ENCODE assay signal across 16 cellular contexts in genomic region chr1:47772960-47773682, GRCh38.
DNase-seq lines count a peak whose midpoint lies in the region; ATAC-seq and TF ChIP-seq lines count a peak whose summit lies in the region.
"Had no signal": no experiment of that assay in that cellular context is flagged by ENCODE, and none has a peak within 500 bp of the region (broad histone marks: within the 10 kb centered on the region; RNA-seq: fewer than 3 reads in every experiment).

No MANE protein-coding gene starts in this region.

- H2AK5ac ChIP-seq in mesendoderm (ENCODE audit: low read length): no peak overlapping the region

- H3K9me3 ChIP-seq in left ventricle myocardium inferior (replicated peaks) (no peaks in the 10 kb centered on the region), tibial artery (no peaks in the 10 kb centered on the region)

- DNase-seq in Right ventricle myocardium superior (no peak), left ventricle myocardium inferior (no peak), SK-N-DZ (ENCODE audit: low spot score) (peak; percentile 23), mesendoderm (no peak), tibial artery (no peak)
- no peak for DNase-seq in stimulated activated CD4-positive, alpha-beta T cell treated with anti-CD3 and anti-CD28 coated beads, Interleukin-2, amount 100 ng/mL, for 48 hours
- DNase-seq: ACHN; C1 segment of cervical spinal cord; Calu3; CD4-positive, alpha-beta T cell; DMS 273 treated with DMSO at 0.1 percent for 48 hours; DMS79; HCEC 1CT had no signal

- no peak overlapping the region for H3K4ac ChIP-seq in mesendoderm (ENCODE audit: low read depth, low read length)

- no peak overlapping the region for H3K27ac ChIP-seq in left ventricle myocardium inferior (replicated peaks)
- H3K27ac ChIP-seq in mesendoderm (ENCODE audit: low read depth, low read length): no peak overlapping the region
- H3K27ac ChIP-seq in tibial artery: peak overlapping the region; percentile 72

- intact Hi-C loops in Right ventricle myocardium superior (cut with DNase I) (no loop called here), left ventricle myocardium inferior (cut with micrococcal nuclease) (no loop called here), tibial artery (cut with DNase I; ENCODE audit: low total_unique reads) (no loop called here)

- H3K27me3 ChIP-seq in left ventricle myocardium inferior (ENCODE audit: low read depth) (no peaks in the 10 kb centered on the region), mesendoderm (ENCODE audit: insufficient read depth, low read length, poor library complexity) (no peaks in the 10 kb centered on the region), tibial artery (no peaks in the 10 kb centered on the region)

- H3K36me3 ChIP-seq in left ventricle myocardium inferior (no peaks in the 10 kb centered on the region), mesendoderm (ENCODE audit: control insufficient read depth, insufficient read depth, low read length) (no peaks in the 10 kb centered on the region), tibial artery (peaks cover 8 to 60% (median 34%) of the 10 kb centered on the region in 3 donors)

- H3K4me1 ChIP-seq in left ventricle myocardium inferior: peaks cover 23% of the 10 kb centered on the region
- H3K4me1 ChIP-seq in mesendoderm (ENCODE audit: control insufficient read depth, low read depth, low read length): no peaks in the 10 kb centered on the region
- peaks cover 0 to 39% (median 31%) of the 10 kb centered on the region in 4 donors for H3K4me1 ChIP-seq in tibial artery

- H4K8ac ChIP-seq in mesendoderm (ENCODE audit: low read depth, low read length): no peak overlapping the region

- ATAC-seq in Right ventricle myocardium superior (ENCODE audit: poor library complexity) (peak; percentile 32), HG02970 (IDR thresholded peaks at IDR 0.05; ENCODE audit: low FRiP score, unreplicated experiment) (no peak), HG03025 (IDR thresholded peaks at IDR 0.05; ENCODE audit: low FRiP score, unreplicated experiment) (no peak)
- ATAC-seq: GM12878 had no signal

- H3K79me2 ChIP-seq in mesendoderm (ENCODE audit: control insufficient read depth, insufficient read depth, low read length): no peaks in the 10 kb centered on the region

- no peaks in the 10 kb centered on the region for H3K79me1 ChIP-seq in mesendoderm (ENCODE audit: low read length)

- H3K56ac ChIP-seq in mesendoderm (ENCODE audit: low read length): no peak overlapping the region

- no peak overlapping the region for H2BK5ac ChIP-seq in mesendoderm (ENCODE audit: low read length)

- no peak overlapping the region for H2BK15ac ChIP-seq in mesendoderm (replicated peaks; ENCODE audit: low read depth)

- no peak overlapping the region for H2BK120ac ChIP-seq in mesendoderm (ENCODE audit: low read depth, low read length)

- H3K9ac ChIP-seq in mesendoderm (ENCODE audit: low read length): no peak overlapping the region

- no peak overlapping the region for H3K4me3 ChIP-seq in left ventricle myocardium inferior
- H3K4me3 ChIP-seq in mesendoderm (ENCODE audit: low read length): no peak overlapping the region
- H3K4me3 ChIP-seq in tibial artery: no peak overlapping the region
- H3K4me3 ChIP-seq: GM12878 had no signal

- no peak overlapping the region for H3K18ac ChIP-seq in mesendoderm (ENCODE audit: low read length)

- H4K5ac ChIP-seq in mesendoderm (ENCODE audit: low read length): no peak overlapping the region

- no peak overlapping the region for H3K4me2 ChIP-seq in mesendoderm (ENCODE audit: low read length)

- H3K23ac ChIP-seq in mesendoderm (ENCODE audit: low read length): peak overlapping the region; percentile 80

- TF ChIP-seq CTCF in left ventricle myocardium inferior (IDR thresholded peaks at IDR 0.05; ENCODE audit: borderline replicate concordance): no peak
- no peak for TF ChIP-seq CTCF in tibial artery (IDR thresholded peaks at IDR 0.05)

- WGBS in mesendoderm (ENCODE audit: extremely low coverage, insufficient coverage, low lambda C conversion rate): no CpG with 5 or more reads among the region's 11 CpGs

Comparison
In these comparisons a context has a peak if more than half of its experiments do, and no peak if none do; other contexts are left out.
1. H3K27ac ChIP-seq: peak in tibial artery (2 of 2); none in left ventricle myocardium inferior (single experiment) and mesendoderm (single experiment).